Comparison of ENCODE assay signal across 10 cellular contexts in genomic region chr6:53461041-53461656, GRCh38.
DNase-seq lines count a peak whose midpoint lies in the region; ATAC-seq and TF ChIP-seq lines count a peak whose summit lies in the region.
"Had no signal": no experiment of that assay in that cellular context is flagged by ENCODE, and none has a peak within 500 bp of the region (broad histone marks: within the 10 kb centered on the region; RNA-seq: fewer than 3 reads in every experiment).

No MANE protein-coding gene starts in this region.

- no peak overlapping the region for H3K27ac Mint-ChIP-seq in activated CD8-positive, alpha-beta T cell treated with anti-CD3 and anti-CD28 coated beads for 36 hours
- H3K27ac Mint-ChIP-seq in activated CD8-positive, alpha-beta T cell treated with anti-CD3 and anti-CD28 coated beads, Interleukin-2, amount 10 ng/mL, durations not matched to agents 7 days and 5 days = no peak overlapping the region
- peak overlapping the region in 1 of 2 donors; percentile 3 for H3K27ac Mint-ChIP-seq in stimulated activated naive CD8-positive, alpha-beta T cell treated with anti-CD3 and anti-CD28 coated beads, Interleukin-15, amount 100 ng/mL, for 72 hours
- no peak overlapping the region for H3K27ac Mint-ChIP-seq in endodermal cell
- H3K27ac Mint-ChIP-seq: activated naive CD4-positive, alpha-beta T cell treated with anti-CD3 and anti-CD28 coated beads, Interleukin-2, amount 50 U/mL, for 24 hours had no signal

- DNase-seq in activated CD8-positive, alpha-beta T cell treated with anti-CD3 and anti-CD28 coated beads for 36 hours = no peak
- no peak for DNase-seq in activated CD8-positive, alpha-beta T cell treated with anti-CD3 and anti-CD28 coated beads, Interleukin-2, amount 10 ng/mL, durations not matched to agents 7 days and 5 days
- peak; percentile 67 for DNase-seq in NCI-H69 (lab: John Stamatoyannopoulos, UW)
- DNase-seq in stimulated activated naive CD8-positive, alpha-beta T cell treated with anti-CD3 and anti-CD28 coated beads, Interleukin-15, amount 100 ng/mL, for 72 hours = no peak
- DNase-seq in SW480 (ENCODE audit: low spot score) = no peak
- no peak for DNase-seq in endodermal cell
- DNase-seq: uterus had no signal

- H3K4me3 Mint-ChIP-seq in activated CD8-positive, alpha-beta T cell treated with anti-CD3 and anti-CD28 coated beads for 36 hours = no peak overlapping the region
- H3K4me3 Mint-ChIP-seq in activated CD8-positive, alpha-beta T cell treated with anti-CD3 and anti-CD28 coated beads, Interleukin-2, amount 10 ng/mL, durations not matched to agents 7 days and 5 days = no peak overlapping the region
- H3K4me3 Mint-ChIP-seq in stimulated activated naive CD8-positive, alpha-beta T cell treated with anti-CD3 and anti-CD28 coated beads, Interleukin-15, amount 100 ng/mL, for 72 hours = no peak overlapping the region
- no peak overlapping the region for H3K4me3 Mint-ChIP-seq in endodermal cell
- H3K4me3 Mint-ChIP-seq: activated naive CD4-positive, alpha-beta T cell treated with anti-CD3 and anti-CD28 coated beads, Interleukin-2, amount 50 U/mL, for 24 hours had no signal

- H3K9ac ChIP-seq in endodermal cell (ENCODE audit: extremely low read depth, low read length, poor library complexity, severe bottlenecking) = no peak overlapping the region

- peaks cover 5% of the 10 kb centered on the region for H3K27me3 ChIP-seq in endodermal cell (ENCODE audit: control insufficient read depth, insufficient read depth, low read length, poor library complexity, severe bottlenecking)
- H3K27me3 ChIP-seq: uterus had no signal

- peak; percentile 30 for ATAC-seq in activated CD8-positive, alpha-beta T cell treated with anti-CD3 and anti-CD28 coated beads for 36 hours
- ATAC-seq in activated CD8-positive, alpha-beta T cell treated with anti-CD3 and anti-CD28 coated beads, Interleukin-2, amount 10 ng/mL, durations not matched to agents 7 days and 5 days = no peak
- peak; percentile 65 for ATAC-seq in HG02885 (IDR thresholded peaks at IDR 0.05; ENCODE audit: poor library complexity, unreplicated experiment)
- peak; percentile 87 for ATAC-seq in stimulated activated naive CD8-positive, alpha-beta T cell treated with anti-CD3 and anti-CD28 coated beads, Interleukin-15, amount 100 ng/mL, for 72 hours
- ATAC-seq in GM19397 (IDR thresholded peaks at IDR 0.05; ENCODE audit: unreplicated experiment) = no peak

- H3K9me3 Mint-ChIP-seq in activated CD8-positive, alpha-beta T cell treated with anti-CD3 and anti-CD28 coated beads for 36 hours = peaks cover 1% of the 10 kb centered on the region
- H3K9me3 Mint-ChIP-seq in activated CD8-positive, alpha-beta T cell treated with anti-CD3 and anti-CD28 coated beads, Interleukin-2, amount 10 ng/mL, durations not matched to agents 7 days and 5 days (ENCODE audit: insufficient read depth) = no peaks in the 10 kb centered on the region
- peaks cover 0 to under 1% of the 10 kb centered on the region in 2 donors for H3K9me3 Mint-ChIP-seq in stimulated activated naive CD8-positive, alpha-beta T cell treated with anti-CD3 and anti-CD28 coated beads, Interleukin-15, amount 100 ng/mL, for 72 hours
- H3K9me3 Mint-ChIP-seq in endodermal cell = no peaks in the 10 kb centered on the region

- peaks cover 6% of the 10 kb centered on the region for H3K4me1 Mint-ChIP-seq in activated CD8-positive, alpha-beta T cell treated with anti-CD3 and anti-CD28 coated beads for 36 hours (ENCODE audit: low read depth)
- no peaks in the 10 kb centered on the region for H3K4me1 Mint-ChIP-seq in activated CD8-positive, alpha-beta T cell treated with anti-CD3 and anti-CD28 coated beads, Interleukin-2, amount 10 ng/mL, durations not matched to agents 7 days and 5 days (ENCODE audit: low read depth)
- H3K4me1 Mint-ChIP-seq in stimulated activated naive CD8-positive, alpha-beta T cell treated with anti-CD3 and anti-CD28 coated beads, Interleukin-15, amount 100 ng/mL, for 72 hours = peaks cover 7% of the 10 kb centered on the region
- peaks cover 2% of the 10 kb centered on the region for H3K4me1 Mint-ChIP-seq in endodermal cell
- H3K4me1 Mint-ChIP-seq: activated naive CD4-positive, alpha-beta T cell treated with anti-CD3 and anti-CD28 coated beads, Interleukin-2, amount 50 U/mL, for 24 hours had no signal

- no peak overlapping the region for H3K27ac ChIP-seq in endodermal cell (ENCODE audit: low read depth, low read length)
- H3K27ac ChIP-seq: uterus had no signal

- TF ChIP-seq CTCF in activated CD8-positive, alpha-beta T cell treated with anti-CD3 and anti-CD28 coated beads for 36 hours (IDR thresholded peaks at IDR 0.05) = no peak
- no peak for TF ChIP-seq CTCF in endodermal cell (conservative IDR thresholded peaks at IDR 0.05)

- peaks cover 2% of the 10 kb centered on the region for H3K27me3 Mint-ChIP-seq in activated CD8-positive, alpha-beta T cell treated with anti-CD3 and anti-CD28 coated beads for 36 hours
- peaks cover 6% of the 10 kb centered on the region for H3K27me3 Mint-ChIP-seq in activated CD8-positive, alpha-beta T cell treated with anti-CD3 and anti-CD28 coated beads, Interleukin-2, amount 10 ng/mL, durations not matched to agents 7 days and 5 days (ENCODE audit: low read depth)
- no peaks in the 10 kb centered on the region for H3K27me3 Mint-ChIP-seq in stimulated activated naive CD8-positive, alpha-beta T cell treated with anti-CD3 and anti-CD28 coated beads, Interleukin-15, amount 100 ng/mL, for 72 hours
- H3K27me3 Mint-ChIP-seq in endodermal cell (ENCODE audit: insufficient read depth) = peaks cover 7% of the 10 kb centered on the region
- H3K27me3 Mint-ChIP-seq: activated naive CD4-positive, alpha-beta T cell treated with anti-CD3 and anti-CD28 coated beads, Interleukin-2, amount 50 U/mL, for 24 hours had no signal

- intact Hi-C loops in activated CD8-positive, alpha-beta T cell treated with anti-CD3 and anti-CD28 coated beads for 36 hours (cut with micrococcal nuclease) = no loop called here

- 100% methylated on average over 1 of the region's 1 CpG; no CpG with 5 or more reads in 1 of the 2 experiments for WGBS in endodermal cell (ENCODE audit: insufficient coverage in 1 of 2, insufficient read length in 1 of 2), 2 experiments

- H3K36me3 ChIP-seq in endodermal cell (ENCODE audit: control insufficient read depth, insufficient read depth, low read length) = no peaks in the 10 kb centered on the region
- H3K36me3 ChIP-seq: uterus had no signal

- POLR2A ChIA-PET in activated CD8-positive, alpha-beta T cell treated with anti-CD3 and anti-CD28 coated beads for 36 hours (lab: Charles Lee) = interaction anchor here (0.7 kb wide), 1 partner anchor 223 kb away, joined by 4 read pairs; no protein-coding TSS in a partner anchor
- POLR2A ChIA-PET in activated CD8-positive, alpha-beta T cell treated with anti-CD3 and anti-CD28 coated beads, Interleukin-2, amount 10 ng/mL, durations not matched to agents 7 days and 5 days (lab: Charles Lee) = no interaction called here

- no peaks in the 10 kb centered on the region for H3K36me3 Mint-ChIP-seq in activated CD8-positive, alpha-beta T cell treated with anti-CD3 and anti-CD28 coated beads for 36 hours (ENCODE audit: low read depth)
- H3K36me3 Mint-ChIP-seq in activated CD8-positive, alpha-beta T cell treated with anti-CD3 and anti-CD28 coated beads, Interleukin-2, amount 10 ng/mL, durations not matched to agents 7 days and 5 days (ENCODE audit: low read depth) = no peaks in the 10 kb centered on the region
- no peaks in the 10 kb centered on the region for H3K36me3 Mint-ChIP-seq in endodermal cell (ENCODE audit: low read depth)

- H3K4me1 ChIP-seq in endodermal cell (ENCODE audit: control insufficient read depth, insufficient read depth, low read length) = no peaks in the 10 kb centered on the region
- H3K4me1 ChIP-seq: uterus had no signal

- CTCF ChIA-PET in activated CD8-positive, alpha-beta T cell treated with anti-CD3 and anti-CD28 coated beads for 36 hours (lab: Charles Lee) = no interaction called here
- CTCF ChIA-PET in activated CD8-positive, alpha-beta T cell treated with anti-CD3 and anti-CD28 coated beads, Interleukin-2, amount 10 ng/mL, durations not matched to agents 7 days and 5 days (lab: Charles Lee) = interaction anchor here (1.0 kb wide), 1 partner anchor 288 kb away, joined by 3 read pairs; no protein-coding TSS in a partner anchor

- no peaks in the 10 kb centered on the region for H3K9me3 ChIP-seq in endodermal cell (ENCODE audit: control insufficient read depth, low read length)
- H3K9me3 ChIP-seq: uterus had no signal

- no peak overlapping the region for H3K4me3 ChIP-seq in endodermal cell (ENCODE audit: low read length)
- H3K4me3 ChIP-seq: uterus had no signal

Comparison
In these comparisons a context has a peak if more than half of its experiments do, and no peak if none do; other contexts are left out.
1. ATAC-seq: peak in activated CD8-positive, alpha-beta T cell treated with anti-CD3 and anti-CD28 coated beads for 36 hours (single experiment), HG02885 (single experiment) and stimulated activated naive CD8-positive, alpha-beta T cell treated with anti-CD3 and anti-CD28 coated beads, Interleukin-15, amount 100 ng/mL, for 72 hours (single experiment); none in activated CD8-positive, alpha-beta T cell treated with anti-CD3 and anti-CD28 coated beads, Interleukin-2, amount 10 ng/mL, durations not matched to agents 7 days and 5 days (single experiment) and GM19397 (single experiment).